In the genomic region with DNA sequence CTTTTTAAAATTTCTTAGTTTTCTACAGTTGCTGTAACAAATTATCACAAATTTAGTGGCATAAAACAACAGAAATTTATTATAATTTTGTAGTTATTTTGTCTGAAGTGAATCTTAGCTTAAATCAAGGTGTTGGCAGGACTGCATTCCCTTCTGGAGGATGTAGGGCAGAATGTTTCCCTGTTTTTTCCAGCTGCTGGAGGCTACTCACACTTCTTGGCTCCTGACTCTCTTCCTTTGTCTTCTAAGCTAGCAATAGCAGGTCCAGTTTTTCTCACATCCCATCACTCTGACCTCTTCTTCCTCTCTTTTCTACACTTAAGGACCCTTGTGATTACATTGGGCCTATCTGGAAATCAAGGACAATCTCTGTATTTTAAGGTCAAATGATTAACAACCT, we compare ENCODE assay signal across 11 cellular contexts.
"Had no signal": no experiment of that assay in that cellular context is flagged by ENCODE, and none has a peak within 500 bp of the region (broad histone marks: within the 10 kb centered on the region; RNA-seq: fewer than 3 reads in every experiment).

No MANE protein-coding gene starts in this region.

- H3K9me3 ChIP-seq: psoas muscle, right lobe of liver, upper lobe of left lung had no signal

- H3K4me3 Mint-ChIP-seq: activated B cell treated with CpG ODN at 0.5 μM for 24 hours had no signal

- DNase-seq: activated B cell treated with CpG ODN at 0.5 μM for 24 hours; activated gamma-delta T cell treated with Interleukin-2 at 50 U/mL for 16 hours; kidney glomerular epithelial cell; naive thymus-derived CD8-positive, alpha-beta T cell; psoas muscle; right lobe of liver; stimulated activated CD4-positive, alpha-beta T cell treated with anti-CD3 and anti-CD28 coated beads, Interleukin-2, amount 100 ng/mL, for 24 hours; stimulated activated naive CD4-positive, alpha-beta T cell treated with Interleukin-2 at 50 U/mL for 16 hours; upper lobe of left lung had no signal

- H3K27me3 Mint-ChIP-seq: activated B cell treated with CpG ODN at 0.5 μM for 24 hours; naive thymus-derived CD8-positive, alpha-beta T cell had no signal

- H2AFZ ChIP-seq: hepatocyte had no signal

- H3K4me3 ChIP-seq: hepatocyte, psoas muscle, right lobe of liver, upper lobe of left lung had no signal

- H3K27me3 ChIP-seq: hepatocyte, right lobe of liver, upper lobe of left lung had no signal

- ATAC-seq: naive thymus-derived CD8-positive, alpha-beta T cell; right lobe of liver; SK-N-SH treated with all-trans-retinoic acid at 6 μM for 48 hours had no signal

- H3K27ac ChIP-seq: hepatocyte, right lobe of liver had no signal

- H3K9me3 Mint-ChIP-seq: activated B cell treated with CpG ODN at 0.5 μM for 24 hours; naive thymus-derived CD8-positive, alpha-beta T cell had no signal

- H3K4me1 ChIP-seq: psoas muscle, right lobe of liver, upper lobe of left lung had no signal

- H3K4me1 Mint-ChIP-seq: activated B cell treated with CpG ODN at 0.5 μM for 24 hours had no signal

- H3K4me2 ChIP-seq: hepatocyte had no signal
